Comparison of ENCODE assay signal across 1 cellular context in genomic region chr12:109052415-109053323, GRCh38.
A peak's percentile ranks its signal among the peaks of the same experiment; 100 is the strongest.
TF ChIP-seq lines count a peak whose summit lies in the region.

Gene USP30 (plus strand): TSS chr12:109052576. CDS start chr12:109052679, 103 bp downstream.

TF ChIP-seq in HEK293, 187 proteins besides CTCF, POLR2A, EP300 and RAD21 (continued from another document and continues in another):
- TF ChIP-seq ZNF239 (tag by site-specific recombination; IDR thresholded peaks at IDR 0.05) = peak; percentile 84; the same call in 1 of the 2 replicates
- TF ChIP-seq GLI4 (tag by site-specific recombination; IDR thresholded peaks at IDR 0.05) = peak; percentile 90
- peak; percentile 84 for TF ChIP-seq ZNF335 (tag by site-specific recombination; conservative IDR thresholded peaks at IDR 0.05)
- TF ChIP-seq ZFHX2 (tag by site-specific recombination; conservative IDR thresholded peaks at IDR 0.05) = peak; percentile 58; the same call in 1 of the 2 replicates
- peak; percentile 100 for TF ChIP-seq GLIS2 (tag by site-specific recombination; IDR thresholded peaks at IDR 0.05)
- TF ChIP-seq KLF7 (tag by site-specific recombination; IDR thresholded peaks at IDR 0.05; ENCODE audit: borderline replicate concordance) = peak; percentile 92
- TF ChIP-seq ZNF76 (tag by site-specific recombination; IDR thresholded peaks at IDR 0.05; ENCODE audit: borderline replicate concordance, low read depth) = peak; percentile 91
- no peak for TF ChIP-seq ZNF266 (tag by site-specific recombination; IDR thresholded peaks at IDR 0.05; ENCODE audit: low read depth)
- TF ChIP-seq GLI2 (tag by site-specific recombination; IDR thresholded peaks at IDR 0.05; ENCODE audit: borderline replicate concordance, low read depth) = no peak
- TF ChIP-seq HIC1 (tag by site-specific recombination; IDR thresholded peaks at IDR 0.05) = no peak
- TF ChIP-seq KLF8 (tag by site-specific recombination; IDR thresholded peaks at IDR 0.05) = peak; percentile 96
- TF ChIP-seq ZNF473 (tag by site-specific recombination; IDR thresholded peaks at IDR 0.05) = 0 out of 2 replicates have a peak, but pooled peaks have one; percentile 12
- TF ChIP-seq ZNF391 (tag by site-specific recombination; IDR thresholded peaks at IDR 0.05; ENCODE audit: borderline replicate concordance, low read depth) = peak; percentile 99
- peak; percentile 82; the same call in 1 of the 2 replicates for TF ChIP-seq SCRT1 (tag by site-specific recombination; IDR thresholded peaks at IDR 0.05; ENCODE audit: borderline replicate concordance)
- peak; percentile 35 for TF ChIP-seq ZBTB26 (tag by site-specific recombination; optimal IDR thresholded peaks at IDR 0.05)
- TF ChIP-seq ZNF843 (tag by site-specific recombination; IDR thresholded peaks at IDR 0.05) = peak; percentile 85
- TF ChIP-seq ZNF488 (tag by site-specific recombination; IDR thresholded peaks at IDR 0.05) = peak; percentile 49; the same call in 1 of the 2 replicates
- peak; percentile 75; the same call in 1 of the 2 replicates for TF ChIP-seq ZBTB20 (tag by site-specific recombination; IDR thresholded peaks at IDR 0.05)
- TF ChIP-seq ZNF677 (tag by site-specific recombination; IDR thresholded peaks at IDR 0.05) = 0 out of 2 replicates have a peak, but pooled peaks have one; percentile 41
- TF ChIP-seq OSR2 (tag by site-specific recombination; IDR thresholded peaks at IDR 0.05) = peak; percentile 32; the same call in 1 of the 2 replicates
- no peak for TF ChIP-seq ZNF747 (tag by site-specific recombination; IDR thresholded peaks at IDR 0.05)
- TF ChIP-seq ZNF707 (tag by site-specific recombination; IDR thresholded peaks at IDR 0.05) = no peak
- peak; percentile 96 for TF ChIP-seq ZNF777 (tag by site-specific recombination; IDR thresholded peaks at IDR 0.05; ENCODE audit: borderline replicate concordance)
- TF ChIP-seq YY1 (tag by site-specific recombination; IDR thresholded peaks at IDR 0.05) = peak; percentile 91
- TF ChIP-seq ZXDB (tag by site-specific recombination; IDR thresholded peaks at IDR 0.05) = peak; percentile 97
- no peak for TF ChIP-seq ZNF175 (tag by site-specific recombination; IDR thresholded peaks at IDR 0.05)
- TF ChIP-seq GFI1B (tag by site-specific recombination; IDR thresholded peaks at IDR 0.05) = 0 out of 2 replicates have a peak, but pooled peaks have one; percentile 57
- peak; percentile 88 for TF ChIP-seq ZNF629 (tag by site-specific recombination; IDR thresholded peaks at IDR 0.05)
- TF ChIP-seq ZNF561 (tag by site-specific recombination; IDR thresholded peaks at IDR 0.05; ENCODE audit: borderline replicate concordance) = peak; percentile 82; the same call in 1 of the 2 replicates
- no peak for TF ChIP-seq ZNF202 (tag by site-specific recombination; IDR thresholded peaks at IDR 0.05; ENCODE audit: borderline replicate concordance)
- TF ChIP-seq ZNF768 (tag by site-specific recombination; IDR thresholded peaks at IDR 0.05) = no peak
- TF ChIP-seq SCRT2 (tag by site-specific recombination; IDR thresholded peaks at IDR 0.05) = peak; percentile 88
- TF ChIP-seq PRDM2 (tag by site-specific recombination; IDR thresholded peaks at IDR 0.05; ENCODE audit: borderline replicate concordance) = peak; percentile 77; the same call in 1 of the 2 replicates
- peak; percentile 99 for TF ChIP-seq ZNF660 (tag by site-specific recombination; IDR thresholded peaks at IDR 0.05)
- TF ChIP-seq ZNF24 (tag by site-specific recombination; IDR thresholded peaks at IDR 0.05) = peak; percentile 92
- TF ChIP-seq REPIN1 (tag by site-specific recombination; IDR thresholded peaks at IDR 0.05; ENCODE audit: low read depth) = peak; percentile 89; the same call in 1 of the 2 replicates
- TF ChIP-seq ZNF548 (tag by site-specific recombination; IDR thresholded peaks at IDR 0.05) = 0 out of 2 replicates have a peak, but pooled peaks have one; percentile 19
- no peak for TF ChIP-seq HOXC10 (CRISPR knock-in tag; IDR thresholded peaks at IDR 0.05)
- peak; percentile 65; the same call in 1 of the 2 replicates for TF ChIP-seq ZBTB44 (tag by site-specific recombination; IDR thresholded peaks at IDR 0.05)
- TF ChIP-seq ZSCAN5A (tag by site-specific recombination; IDR thresholded peaks at IDR 0.05) = peak; percentile 99
- TF ChIP-seq ZEB2 (tag by site-specific recombination; IDR thresholded peaks at IDR 0.05) = peak; percentile 97
- TF ChIP-seq TRIM28 (IDR thresholded peaks at IDR 0.05; ENCODE audit: borderline replicate concordance, low read length) = no peak
- no peak for TF ChIP-seq ZNF155 (tag by site-specific recombination; IDR thresholded peaks at IDR 0.05)
- no peak for TF ChIP-seq ZNF132 (tag by site-specific recombination; IDR thresholded peaks at IDR 0.05; ENCODE audit: borderline replicate concordance)
- TF ChIP-seq ZBTB21 (tag by site-specific recombination; IDR thresholded peaks at IDR 0.05) = 0 out of 2 replicates have a peak, but pooled peaks have one; percentile 58
- TF ChIP-seq ZBTB10 (tag by site-specific recombination; IDR thresholded peaks at IDR 0.05) = peak; percentile 96
- 0 out of 2 replicates have a peak, but pooled peaks have one; percentile 2 for TF ChIP-seq ZNF654 (tag by site-specific recombination; IDR thresholded peaks at IDR 0.05; ENCODE audit: low read depth)
- TF ChIP-seq ZSCAN30 (tag by site-specific recombination; IDR thresholded peaks at IDR 0.05) = peak; percentile 98
- 0 out of 2 replicates have a peak, but pooled peaks have one; percentile 28 for TF ChIP-seq ZSCAN16 (tag by site-specific recombination; IDR thresholded peaks at IDR 0.05)
- no peak for TF ChIP-seq ZFP3 (tag by site-specific recombination; IDR thresholded peaks at IDR 0.05; ENCODE audit: low read depth)
- no peak for TF ChIP-seq ZNF248 (tag by site-specific recombination; IDR thresholded peaks at IDR 0.05)
